In the genomic region with DNA sequence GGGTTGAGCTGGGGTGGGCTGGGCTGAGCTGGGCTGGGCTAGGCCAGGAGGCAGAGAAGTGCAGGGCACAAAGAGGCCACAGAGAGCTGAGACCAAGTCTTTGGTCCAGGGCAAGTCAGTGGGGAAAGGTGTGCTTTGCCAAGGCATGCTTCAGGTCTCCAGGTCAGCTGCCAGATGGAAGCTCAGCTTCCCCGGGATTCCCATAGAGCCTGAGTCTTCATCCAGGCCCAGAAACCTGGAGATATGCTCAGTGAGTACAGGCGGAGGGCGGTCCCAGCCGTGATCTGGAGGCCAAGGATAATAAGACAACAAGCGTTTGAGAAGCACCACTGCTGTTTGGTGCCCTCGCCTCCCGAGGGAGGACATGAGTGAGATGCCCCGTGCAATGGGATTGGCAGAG, we compare ENCODE assay signal across 2 cellular contexts.
TF ChIP-seq lines count a peak whose summit lies in the region.

No MANE protein-coding gene starts in this region.

TF ChIP-seq in GM23338, 12 proteins besides CTCF, POLR2A, EP300 and RAD21:
- TF ChIP-seq EZH2 (IDR thresholded peaks at IDR 0.05; ENCODE audit: low read depth, unreplicated experiment): no peak
- TF ChIP-seq EZH2phosphoT487 (IDR thresholded peaks at IDR 0.05; ENCODE audit: unreplicated experiment): no peak
- TF ChIP-seq, protein P1, sequence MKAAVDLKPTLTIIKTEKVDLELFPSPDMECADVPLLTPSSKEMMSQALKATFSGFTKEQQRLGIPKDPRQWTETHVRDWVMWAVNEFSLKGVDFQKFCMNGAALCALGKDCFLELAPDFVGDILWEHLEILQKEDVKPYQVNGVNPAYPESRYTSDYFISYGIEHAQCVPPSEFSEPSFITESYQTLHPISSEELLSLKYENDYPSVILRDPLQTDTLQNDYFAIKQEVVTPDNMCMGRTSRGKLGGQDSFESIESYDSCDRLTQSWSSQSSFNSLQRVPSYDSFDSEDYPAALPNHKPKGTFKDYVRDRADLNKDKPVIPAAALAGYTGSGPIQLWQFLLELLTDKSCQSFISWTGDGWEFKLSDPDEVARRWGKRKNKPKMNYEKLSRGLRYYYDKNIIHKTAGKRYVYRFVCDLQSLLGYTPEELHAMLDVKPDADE (IDR thresholded peaks at IDR 0.05): no peak
- TF ChIP-seq ZNF331 (CRISPR knock-in tag; IDR thresholded peaks at IDR 0.05; ENCODE audit: low read depth): no peak
- TF ChIP-seq ZNF114 (CRISPR knock-in tag; IDR thresholded peaks at IDR 0.05): no peak
- TF ChIP-seq REST (IDR thresholded peaks at IDR 0.05; ENCODE audit: unreplicated experiment): no peak
- TF ChIP-seq CREB1 (CRISPR knock-in tag; IDR thresholded peaks at IDR 0.05; ENCODE audit: low read depth): no peak

TF ChIP-seq in H1, 55 proteins besides CTCF, POLR2A, EP300 and RAD21:
- TF ChIP-seq, protein P2, sequence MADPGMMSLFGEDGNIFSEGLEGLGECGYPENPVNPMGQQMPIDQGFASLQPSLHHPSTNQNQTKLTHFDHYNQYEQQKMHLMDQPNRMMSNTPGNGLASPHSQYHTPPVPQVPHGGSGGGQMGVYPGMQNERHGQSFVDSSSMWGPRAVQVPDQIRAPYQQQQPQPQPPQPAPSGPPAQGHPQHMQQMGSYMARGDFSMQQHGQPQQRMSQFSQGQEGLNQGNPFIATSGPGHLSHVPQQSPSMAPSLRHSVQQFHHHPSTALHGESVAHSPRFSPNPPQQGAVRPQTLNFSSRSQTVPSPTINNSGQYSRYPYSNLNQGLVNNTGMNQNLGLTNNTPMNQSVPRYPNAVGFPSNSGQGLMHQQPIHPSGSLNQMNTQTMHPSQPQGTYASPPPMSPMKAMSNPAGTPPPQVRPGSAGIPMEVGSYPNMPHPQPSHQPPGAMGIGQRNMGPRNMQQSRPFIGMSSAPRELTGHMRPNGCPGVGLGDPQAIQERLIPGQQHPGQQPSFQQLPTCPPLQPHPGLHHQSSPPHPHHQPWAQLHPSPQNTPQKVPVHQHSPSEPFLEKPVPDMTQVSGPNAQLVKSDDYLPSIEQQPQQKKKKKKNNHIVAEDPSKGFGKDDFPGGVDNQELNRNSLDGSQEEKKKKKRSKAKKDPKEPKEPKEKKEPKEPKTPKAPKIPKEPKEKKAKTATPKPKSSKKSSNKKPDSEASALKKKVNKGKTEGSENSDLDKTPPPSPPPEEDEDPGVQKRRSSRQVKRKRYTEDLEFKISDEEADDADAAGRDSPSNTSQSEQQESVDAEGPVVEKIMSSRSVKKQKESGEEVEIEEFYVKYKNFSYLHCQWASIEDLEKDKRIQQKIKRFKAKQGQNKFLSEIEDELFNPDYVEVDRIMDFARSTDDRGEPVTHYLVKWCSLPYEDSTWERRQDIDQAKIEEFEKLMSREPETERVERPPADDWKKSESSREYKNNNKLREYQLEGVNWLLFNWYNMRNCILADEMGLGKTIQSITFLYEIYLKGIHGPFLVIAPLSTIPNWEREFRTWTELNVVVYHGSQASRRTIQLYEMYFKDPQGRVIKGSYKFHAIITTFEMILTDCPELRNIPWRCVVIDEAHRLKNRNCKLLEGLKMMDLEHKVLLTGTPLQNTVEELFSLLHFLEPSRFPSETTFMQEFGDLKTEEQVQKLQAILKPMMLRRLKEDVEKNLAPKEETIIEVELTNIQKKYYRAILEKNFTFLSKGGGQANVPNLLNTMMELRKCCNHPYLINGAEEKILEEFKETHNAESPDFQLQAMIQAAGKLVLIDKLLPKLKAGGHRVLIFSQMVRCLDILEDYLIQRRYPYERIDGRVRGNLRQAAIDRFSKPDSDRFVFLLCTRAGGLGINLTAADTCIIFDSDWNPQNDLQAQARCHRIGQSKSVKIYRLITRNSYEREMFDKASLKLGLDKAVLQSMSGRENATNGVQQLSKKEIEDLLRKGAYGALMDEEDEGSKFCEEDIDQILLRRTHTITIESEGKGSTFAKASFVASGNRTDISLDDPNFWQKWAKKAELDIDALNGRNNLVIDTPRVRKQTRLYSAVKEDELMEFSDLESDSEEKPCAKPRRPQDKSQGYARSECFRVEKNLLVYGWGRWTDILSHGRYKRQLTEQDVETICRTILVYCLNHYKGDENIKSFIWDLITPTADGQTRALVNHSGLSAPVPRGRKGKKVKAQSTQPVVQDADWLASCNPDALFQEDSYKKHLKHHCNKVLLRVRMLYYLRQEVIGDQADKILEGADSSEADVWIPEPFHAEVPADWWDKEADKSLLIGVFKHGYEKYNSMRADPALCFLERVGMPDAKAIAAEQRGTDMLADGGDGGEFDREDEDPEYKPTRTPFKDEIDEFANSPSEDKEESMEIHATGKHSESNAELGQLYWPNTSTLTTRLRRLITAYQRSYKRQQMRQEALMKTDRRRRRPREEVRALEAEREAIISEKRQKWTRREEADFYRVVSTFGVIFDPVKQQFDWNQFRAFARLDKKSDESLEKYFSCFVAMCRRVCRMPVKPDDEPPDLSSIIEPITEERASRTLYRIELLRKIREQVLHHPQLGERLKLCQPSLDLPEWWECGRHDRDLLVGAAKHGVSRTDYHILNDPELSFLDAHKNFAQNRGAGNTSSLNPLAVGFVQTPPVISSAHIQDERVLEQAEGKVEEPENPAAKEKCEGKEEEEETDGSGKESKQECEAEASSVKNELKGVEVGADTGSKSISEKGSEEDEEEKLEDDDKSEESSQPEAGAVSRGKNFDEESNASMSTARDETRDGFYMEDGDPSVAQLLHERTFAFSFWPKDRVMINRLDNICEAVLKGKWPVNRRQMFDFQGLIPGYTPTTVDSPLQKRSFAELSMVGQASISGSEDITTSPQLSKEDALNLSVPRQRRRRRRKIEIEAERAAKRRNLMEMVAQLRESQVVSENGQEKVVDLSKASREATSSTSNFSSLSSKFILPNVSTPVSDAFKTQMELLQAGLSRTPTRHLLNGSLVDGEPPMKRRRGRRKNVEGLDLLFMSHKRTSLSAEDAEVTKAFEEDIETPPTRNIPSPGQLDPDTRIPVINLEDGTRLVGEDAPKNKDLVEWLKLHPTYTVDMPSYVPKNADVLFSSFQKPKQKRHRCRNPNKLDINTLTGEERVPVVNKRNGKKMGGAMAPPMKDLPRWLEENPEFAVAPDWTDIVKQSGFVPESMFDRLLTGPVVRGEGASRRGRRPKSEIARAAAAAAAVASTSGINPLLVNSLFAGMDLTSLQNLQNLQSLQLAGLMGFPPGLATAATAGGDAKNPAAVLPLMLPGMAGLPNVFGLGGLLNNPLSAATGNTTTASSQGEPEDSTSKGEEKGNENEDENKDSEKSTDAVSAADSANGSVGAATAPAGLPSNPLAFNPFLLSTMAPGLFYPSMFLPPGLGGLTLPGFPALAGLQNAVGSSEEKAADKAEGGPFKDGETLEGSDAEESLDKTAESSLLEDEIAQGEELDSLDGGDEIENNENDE (IDR thresholded peaks at IDR 0.05; ENCODE audit: insufficient replicate concordance, low read length): no peak
- TF ChIP-seq CBX5 (IDR thresholded peaks at IDR 0.05; ENCODE audit: low read depth, low read length): no peak
- TF ChIP-seq GTF2F1 (IDR thresholded peaks at IDR 0.05; ENCODE audit: borderline replicate concordance, low read depth, low read length): no peak
